In the genomic region with DNA sequence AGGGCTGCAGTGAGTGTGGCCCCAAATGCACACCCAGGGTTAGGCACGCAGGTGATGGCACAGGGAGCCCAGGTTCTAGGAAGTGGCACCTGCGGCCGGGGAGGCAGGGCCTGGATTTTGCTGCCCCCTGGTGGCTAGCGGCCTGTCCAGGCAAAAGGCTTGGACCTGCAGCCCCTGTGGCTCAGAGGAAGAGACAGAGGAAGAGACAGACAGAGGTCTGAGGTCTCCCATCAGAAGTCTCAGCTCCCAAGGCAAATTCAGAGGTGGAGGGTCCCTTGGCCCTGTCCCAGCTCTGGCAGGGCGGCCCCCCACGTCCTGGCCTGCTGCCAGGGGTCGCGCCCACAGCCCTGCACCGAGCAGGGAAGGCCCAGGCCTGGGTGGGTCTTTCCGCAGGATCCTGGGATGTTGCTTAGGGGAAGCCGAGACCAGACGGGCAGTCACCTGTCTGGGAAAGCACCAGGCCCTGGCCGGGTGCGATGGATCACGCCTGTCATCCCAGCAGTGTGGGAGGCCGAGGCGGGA, we compare ENCODE assay signal across 1 cellular context.
TF ChIP-seq lines count a peak whose summit lies in the region.

No MANE protein-coding gene starts in this region.

TF ChIP-seq in K562, 482 proteins besides CTCF, POLR2A, EP300 and RAD21 (continued from another document and continues in another):
- no peak for TF ChIP-seq ZNF655 (CRISPR knock-in tag; IDR thresholded peaks at IDR 0.05)
- 0 out of 2 replicates have a peak, but pooled peaks have one; percentile 57 for TF ChIP-seq DMBX1 (CRISPR knock-in tag; IDR thresholded peaks at IDR 0.05; ENCODE audit: borderline replicate concordance)
- no peak for TF ChIP-seq ZNF24 (IDR thresholded peaks at IDR 0.05)
- peak in 1 of 2 experiments; percentile 55; a peak in 2 of 4 replicates for TF ChIP-seq TBL1XR1 (IDR thresholded peaks at IDR 0.05; ENCODE audit: low read length in 2 of 2)
- no peak for TF ChIP-seq PRPF4 (IDR thresholded peaks at IDR 0.05; ENCODE audit: insufficient read depth, low read depth, low read length, poor library complexity, severe bottlenecking)
- no peak for TF ChIP-seq SNIP1 (IDR thresholded peaks at IDR 0.05; ENCODE audit: low read depth)
- TF ChIP-seq POLR2G (IDR thresholded peaks at IDR 0.05; ENCODE audit: low read depth, low read length): no peak; the same call in 1 of the 2 replicates
- no peak for TF ChIP-seq TFE3 (CRISPR knock-in tag; IDR thresholded peaks at IDR 0.05)
- 0 out of 2 replicates have a peak, but pooled peaks have one; percentile 52 for TF ChIP-seq E2F1 (CRISPR knock-in tag; IDR thresholded peaks at IDR 0.05)
- TF ChIP-seq RAD51 (IDR thresholded peaks at IDR 0.05; ENCODE audit: borderline replicate concordance, low read depth): no peak
- TF ChIP-seq ZBTB12 (CRISPR knock-in tag; IDR thresholded peaks at IDR 0.05): no peak
- TF ChIP-seq ZBTB7A (IDR thresholded peaks at IDR 0.05; ENCODE audit: borderline replicate concordance, control insufficient read depth, low read depth, low read length): peak; percentile 66; the same call in 1 of the 2 replicates
- TF ChIP-seq ZNF184 (CRISPR knock-in tag; IDR thresholded peaks at IDR 0.05): no peak
- peak; percentile 40 for TF ChIP-seq ZFP36 (IDR thresholded peaks at IDR 0.05; ENCODE audit: low read depth, low read length, partially characterized antibody)
- no peak for TF ChIP-seq HSF4 (CRISPR knock-in tag; IDR thresholded peaks at IDR 0.05; ENCODE audit: borderline replicate concordance)
- no peak for TF ChIP-seq ZNF79 (CRISPR knock-in tag; IDR thresholded peaks at IDR 0.05; ENCODE audit: low read depth)
- no peak for TF ChIP-seq MCM7 (IDR thresholded peaks at IDR 0.05)
- TF ChIP-seq CCAR2 (IDR thresholded peaks at IDR 0.05; ENCODE audit: low read depth, low read length): no peak
- 0 out of 2 replicates have a peak, but pooled peaks have one; percentile 6 for TF ChIP-seq ARID1B (IDR thresholded peaks at IDR 0.05)
- TF ChIP-seq OTX1 (CRISPR knock-in tag; IDR thresholded peaks at IDR 0.05): no peak; the same call in 1 of the 2 replicates
- no peak for TF ChIP-seq MBD1 (CRISPR knock-in tag; IDR thresholded peaks at IDR 0.05)
- TF ChIP-seq ZNF408 (CRISPR knock-in tag; IDR thresholded peaks at IDR 0.05; ENCODE audit: low read depth): no peak
- TF ChIP-seq TCF7L2 (IDR thresholded peaks at IDR 0.05; ENCODE audit: low read depth, low read length): no peak
- no peak for TF ChIP-seq ZBTB2 (IDR thresholded peaks at IDR 0.05)
- TF ChIP-seq, protein P1, sequence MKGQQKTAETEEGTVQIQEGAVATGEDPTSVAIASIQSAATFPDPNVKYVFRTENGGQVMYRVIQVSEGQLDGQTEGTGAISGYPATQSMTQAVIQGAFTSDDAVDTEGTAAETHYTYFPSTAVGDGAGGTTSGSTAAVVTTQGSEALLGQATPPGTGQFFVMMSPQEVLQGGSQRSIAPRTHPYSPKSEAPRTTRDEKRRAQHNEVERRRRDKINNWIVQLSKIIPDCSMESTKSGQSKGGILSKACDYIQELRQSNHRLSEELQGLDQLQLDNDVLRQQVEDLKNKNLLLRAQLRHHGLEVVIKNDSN (CRISPR knock-in tag; IDR thresholded peaks at IDR 0.05): no peak
- no peak for TF ChIP-seq ZNF444 (CRISPR knock-in tag; IDR thresholded peaks at IDR 0.05)
- TF ChIP-seq ZNF165 (CRISPR knock-in tag; IDR thresholded peaks at IDR 0.05; ENCODE audit: borderline replicate concordance): 0 out of 2 replicates have a peak, but pooled peaks have one; percentile 26
- TF ChIP-seq, protein P2, sequence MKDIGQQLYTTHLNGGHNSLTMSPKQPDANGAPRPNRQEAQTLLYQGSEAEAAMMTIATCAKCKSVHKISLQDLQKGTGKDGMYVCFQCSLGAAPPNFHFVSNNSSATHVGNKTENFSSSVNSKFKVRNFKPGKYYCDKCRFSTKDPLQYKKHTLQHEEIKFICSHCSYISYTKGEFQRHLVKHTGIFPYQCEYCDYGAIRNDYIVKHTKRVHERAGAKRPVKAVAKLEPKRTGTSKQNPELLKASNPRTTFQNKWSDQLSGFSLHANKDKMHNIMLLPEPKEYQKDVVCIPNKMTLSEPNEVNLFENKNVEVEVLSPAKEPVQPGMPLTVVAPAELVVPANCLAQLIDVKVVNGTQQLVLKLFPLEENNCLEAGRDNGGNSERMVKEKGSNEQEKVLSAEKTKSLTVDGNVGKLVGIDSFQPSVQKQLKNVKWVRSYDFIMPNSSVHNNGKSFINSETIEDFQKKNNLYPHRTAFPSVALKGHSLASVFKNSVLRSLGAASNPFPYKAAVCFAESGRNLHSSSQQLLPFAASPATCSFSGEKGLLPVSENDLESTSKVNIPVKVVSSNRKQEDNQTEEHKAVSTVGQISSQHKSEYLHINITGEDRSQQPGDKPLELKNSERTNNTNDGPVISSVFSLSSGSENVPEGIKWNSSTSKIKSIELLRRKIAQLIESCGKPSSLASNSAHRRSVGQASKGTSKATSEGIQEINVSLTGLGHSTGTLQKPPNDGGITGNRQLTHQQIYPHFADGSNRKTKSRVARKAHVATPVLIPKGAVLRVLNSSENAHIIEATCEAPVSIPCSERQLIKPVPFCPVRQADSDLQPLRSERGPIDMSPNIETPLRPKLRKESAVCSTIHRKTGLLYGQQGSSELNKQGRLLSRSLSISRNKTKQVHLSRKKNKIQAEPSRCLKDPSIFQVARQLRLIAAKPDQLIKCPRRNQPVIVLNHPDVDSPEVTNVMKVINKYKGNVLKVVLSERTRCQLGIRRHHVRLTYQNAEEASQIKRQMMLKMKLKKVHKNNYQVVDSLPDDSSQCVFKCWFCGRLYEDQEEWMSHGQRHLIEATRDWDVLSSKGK (CRISPR knock-in tag; IDR thresholded peaks at IDR 0.05): no peak
- TF ChIP-seq KLF16 (IDR thresholded peaks at IDR 0.05): peak; percentile 38; the same call in 1 of the 2 replicates
- no peak for TF ChIP-seq MTA2 (IDR thresholded peaks at IDR 0.05; ENCODE audit: low read depth)
- TF ChIP-seq ZNF263 (CRISPR knock-in tag; IDR thresholded peaks at IDR 0.05; ENCODE audit: borderline replicate concordance): no peak
- peak; percentile 47; the same call in 1 of the 2 replicates for TF ChIP-seq MYC (IDR thresholded peaks at IDR 0.05; ENCODE audit: low read depth, low read length)
- 0 out of 2 replicates have a peak, but pooled peaks have one; percentile 32 for TF ChIP-seq MYC (CRISPR knock-in tag; IDR thresholded peaks at IDR 0.05; ENCODE audit: borderline replicate concordance, low read depth)
- 0 out of 2 replicates have a peak, but pooled peaks have one; percentile 16 for TF ChIP-seq ZHX1 (conservative IDR thresholded peaks at IDR 0.05; ENCODE audit: low read length)
- 0 out of 2 replicates have a peak, but pooled peaks have one; percentile 21 for TF ChIP-seq ZKSCAN1 (IDR thresholded peaks at IDR 0.05; ENCODE audit: low read depth, low read length)
- no peak for TF ChIP-seq SAFB2 (IDR thresholded peaks at IDR 0.05; ENCODE audit: borderline replicate concordance, low read depth, low read length, severe bottlenecking)
